ENCODE assay signal across 12 cellular contexts in genomic region chr11:101034076-101034475, GRCh38.
DNase-seq lines count a peak whose midpoint lies in the region; ATAC-seq and TF ChIP-seq lines count a peak whose summit lies in the region.
"Had no signal": no experiment of that assay in that cellular context is flagged by ENCODE, and none has a peak within 500 bp of the region (broad histone marks: within the 10 kb centered on the region; RNA-seq: fewer than 3 reads in every experiment).

No MANE protein-coding gene starts in this region.

- H3K27ac ChIP-seq in right cardiac atrium (ENCODE audit: low read length) (peak overlapping the region; percentile 56), gastrocnemius medialis (no peak overlapping the region)

- H3K4me3 ChIP-seq in right cardiac atrium (ENCODE audit: low read length) (peak overlapping the region; percentile 25), gastrocnemius medialis (no peak overlapping the region)

- in situ Hi-C loops in gastrocnemius medialis (cut with MboI; ENCODE audit: low sequenced_read_pairs in 4 of 4) = no loop called here

- H3K27ac Mint-ChIP-seq in stimulated activated memory B cell treated with anti-CD40 and anti-IgM and Interleukin-4, amounts not matched to agents 10 μg/mL and 1 μg/mL and 100 μg/mL, for 72 hours = no peak overlapping the region
- H3K27ac Mint-ChIP-seq: CD4-positive, CD25-positive, alpha-beta regulatory T cell had no signal

- H3K27me3 ChIP-seq in right cardiac atrium (ENCODE audit: control insufficient read depth, insufficient read depth) = no peaks in the 10 kb centered on the region
- no peaks in the 10 kb centered on the region for H3K27me3 ChIP-seq in gastrocnemius medialis

- ATAC-seq in right cardiac atrium = peak; percentile 91 to 94
- ATAC-seq in gastrocnemius medialis = peak; percentile 36 to 52
- no peak for ATAC-seq in GM21423 (IDR thresholded peaks at IDR 0.05; ENCODE audit: unreplicated experiment)
- no peak for ATAC-seq in stimulated activated memory B cell treated with anti-CD40 and anti-IgM and Interleukin-4, amounts not matched to agents 10 μg/mL and 1 μg/mL and 100 μg/mL, for 72 hours

- no peak for TF ChIP-seq CTCF in gastrocnemius medialis (IDR thresholded peaks at IDR 0.05 in 4 of 5, conservative IDR thresholded peaks at IDR 0.05 in 1 of 5)

- peaks cover 17% of the 10 kb centered on the region for H3K4me1 Mint-ChIP-seq in stimulated activated memory B cell treated with anti-CD40 and anti-IgM and Interleukin-4, amounts not matched to agents 10 μg/mL and 1 μg/mL and 100 μg/mL, for 72 hours
- H3K4me1 Mint-ChIP-seq: CD4-positive, CD25-positive, alpha-beta regulatory T cell had no signal

- H3K36me3 Mint-ChIP-seq in stimulated activated memory B cell treated with anti-CD40 and anti-IgM and Interleukin-4, amounts not matched to agents 10 μg/mL and 1 μg/mL and 100 μg/mL, for 72 hours = no peaks in the 10 kb centered on the region
- H3K36me3 Mint-ChIP-seq: CD4-positive, CD25-positive, alpha-beta regulatory T cell had no signal

- DNase-seq in NCI-H2029 treated with DMSO at 0.1 percent for 48 hours (lab: John Stamatoyannopoulos, UW) = peak; percentile 37
- DNase-seq in brain pericyte (ENCODE audit: low read depth, low spot score) = peak; percentile 40
- peak; percentile 70 to 89 (median 84) for DNase-seq in right cardiac atrium
- DNase-seq in gastrocnemius medialis = peak; percentile 16 to 35
- no peak for DNase-seq in epidermal melanocyte (ENCODE audit: insufficient read length, low spot score)
- DNase-seq in stimulated activated CD4-positive, alpha-beta T cell treated with anti-CD3 and anti-CD28 coated beads, Interleukin-1b, Interleukin-23, amount 100 ng/mL, for 48 hours = no peak
- DNase-seq: CD4-positive, CD25-positive, alpha-beta regulatory T cell; cerebellar nuclear complex; HCEC 1CT; NCI-H2227 treated with DMSO at 0.1 percent for 48 hours had no signal

- H3K9me3 ChIP-seq in right cardiac atrium (ENCODE audit: control insufficient read depth, low read length) (no peaks in the 10 kb centered on the region), gastrocnemius medialis (no peaks in the 10 kb centered on the region)

- H3K4me3 Mint-ChIP-seq in stimulated activated memory B cell treated with anti-CD40 and anti-IgM and Interleukin-4, amounts not matched to agents 10 μg/mL and 1 μg/mL and 100 μg/mL, for 72 hours = no peak overlapping the region
- H3K4me3 Mint-ChIP-seq: CD4-positive, CD25-positive, alpha-beta regulatory T cell had no signal

- 24% methylated on average over 4 of the region's 4 CpGs for WGBS in right cardiac atrium

- H3K36me3 ChIP-seq in gastrocnemius medialis = no peaks in the 10 kb centered on the region

- H3K9me3 Mint-ChIP-seq in stimulated activated memory B cell treated with anti-CD40 and anti-IgM and Interleukin-4, amounts not matched to agents 10 μg/mL and 1 μg/mL and 100 μg/mL, for 72 hours = peaks cover 3% of the 10 kb centered on the region

- intact Hi-C loops in right cardiac atrium (cut with DNase I) = loop anchor here in 1 of 4 donors (10.0 kb wide), 1 partner anchor 81 kb away; no protein-coding TSS in a partner anchor
- intact Hi-C loops in gastrocnemius medialis (cut with DNase I; ENCODE audit: low total_unique reads) = no loop called here

- no peaks in the 10 kb centered on the region for H3K27me3 Mint-ChIP-seq in stimulated activated memory B cell treated with anti-CD40 and anti-IgM and Interleukin-4, amounts not matched to agents 10 μg/mL and 1 μg/mL and 100 μg/mL, for 72 hours
- H3K27me3 Mint-ChIP-seq: CD4-positive, CD25-positive, alpha-beta regulatory T cell had no signal

- TF ChIP-seq POLR2A in gastrocnemius medialis (IDR thresholded peaks at IDR 0.05) = no peak

- H3K4me1 ChIP-seq in right cardiac atrium (ENCODE audit: control insufficient read depth, insufficient read depth, low read length) (no peaks in the 10 kb centered on the region), gastrocnemius medialis (no peaks in the 10 kb centered on the region)

Comparison
In these comparisons a context has a peak if more than half of its experiments do, and no peak if none do; other contexts are left out.
1. DNase-seq: peak in NCI-H2029 treated with DMSO at 0.1 percent for 48 hours (single experiment), brain pericyte (single experiment), right cardiac atrium (3 of 3) and gastrocnemius medialis (2 of 2); none in epidermal melanocyte (single experiment) and stimulated activated CD4-positive, alpha-beta T cell treated with anti-CD3 and anti-CD28 coated beads, Interleukin-1b, Interleukin-23, amount 100 ng/mL, for 48 hours (single experiment).
2. ATAC-seq: peak in right cardiac atrium (2 of 2) and gastrocnemius medialis (2 of 2); none in GM21423 (single experiment) and stimulated activated memory B cell treated with anti-CD40 and anti-IgM and Interleukin-4, amounts not matched to agents 10 μg/mL and 1 μg/mL and 100 μg/mL, for 72 hours (single experiment).